ENCODE assay signal across 16 cellular contexts in the genomic region with DNA sequence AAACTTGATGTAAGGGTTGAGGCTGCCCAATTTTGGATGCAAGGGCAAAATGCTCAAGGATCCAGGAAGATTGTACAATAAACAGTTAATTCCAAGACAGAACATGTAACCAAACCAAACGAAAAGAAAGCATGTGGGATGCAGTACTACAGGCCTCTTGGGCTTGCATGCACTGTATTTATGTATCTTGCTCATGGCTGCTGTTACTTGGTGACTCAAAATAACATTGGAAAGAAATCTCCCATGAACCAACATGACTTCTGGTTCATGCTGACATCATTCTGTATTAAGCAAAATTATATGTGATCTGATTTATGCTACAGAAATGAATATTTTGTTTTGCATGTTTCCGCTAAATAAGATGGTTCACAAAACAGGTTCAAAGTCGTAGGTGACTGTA.
DNase-seq lines count a peak whose midpoint lies in the region; ATAC-seq, FAIRE-seq and TF ChIP-seq lines count a peak whose summit lies in the region.
"Had no signal": no experiment of that assay in that cellular context is flagged by ENCODE, and none has a peak within 500 bp of the region (broad histone marks: within the 10 kb centered on the region; RNA-seq: fewer than 3 reads in every experiment).

No MANE protein-coding gene starts in this region.

- no peak overlapping the region for H4K5ac ChIP-seq in IMR-90 (ENCODE audit: low read depth, low read length)

- no peak for FAIRE-seq in RCC 7860 (lab: Jason Lieb, UNC)
- FAIRE-seq: A549 had no signal

- no peak overlapping the region for H3K27ac Mint-ChIP-seq in T-cell
- H3K27ac Mint-ChIP-seq in activated T-helper 1 cell treated with anti-CD3 and anti-CD28 coated beads, Interleukin-12 subunit alpha, Interleukin-12 subunit beta, Interleukin-2, Interleukin-4 antibody, amounts not matched to agents 30 ng/mL and 10 ng/mL and 1 ng/mL, durations not matched to agents 14 hours and 24 hours and 36 hours, result no peak overlapping the region
- H3K27ac Mint-ChIP-seq: CD14-positive monocyte; CD8-positive, alpha-beta T cell; H9 had no signal

- no peak overlapping the region for H3K18ac ChIP-seq in IMR-90 (ENCODE audit: low read depth, low read length)

- H3K79me1 ChIP-seq in IMR-90 (ENCODE audit: low read depth in 1 of 2, low read length in 2 of 2), result no peaks in the 10 kb centered on the region

- no peak overlapping the region for H3K23ac ChIP-seq in IMR-90 (ENCODE audit: low read depth, low read length)

- H2BK5ac ChIP-seq in IMR-90 (ENCODE audit: low read depth, low read length, poor library complexity, severe bottlenecking), result no peak overlapping the region

- H3K4me3 Mint-ChIP-seq in T-cell, result no peak overlapping the region
- H3K4me3 Mint-ChIP-seq in activated T-helper 1 cell treated with anti-CD3 and anti-CD28 coated beads, Interleukin-12 subunit alpha, Interleukin-12 subunit beta, Interleukin-2, Interleukin-4 antibody, amounts not matched to agents 30 ng/mL and 10 ng/mL and 1 ng/mL, durations not matched to agents 14 hours and 24 hours and 36 hours, result no peak overlapping the region
- H3K4me3 Mint-ChIP-seq: CD14-positive monocyte; CD8-positive, alpha-beta T cell; H9; IgD-negative memory B cell had no signal

- H3K27ac ChIP-seq in IMR-90 (ENCODE audit: insufficient read depth, low read length), result no peak overlapping the region
- H3K27ac ChIP-seq: A549 had no signal

- H3K36me3 Mint-ChIP-seq in T-cell, result no peaks in the 10 kb centered on the region
- H3K36me3 Mint-ChIP-seq in activated T-helper 1 cell treated with anti-CD3 and anti-CD28 coated beads, Interleukin-12 subunit alpha, Interleukin-12 subunit beta, Interleukin-2, Interleukin-4 antibody, amounts not matched to agents 30 ng/mL and 10 ng/mL and 1 ng/mL, durations not matched to agents 14 hours and 24 hours and 36 hours (ENCODE audit: low read depth), result no peaks in the 10 kb centered on the region
- H3K36me3 Mint-ChIP-seq: CD8-positive, alpha-beta T cell had no signal

- H3K9me1 ChIP-seq in IMR-90 (ENCODE audit: insufficient read depth, low read length), result no peaks in the 10 kb centered on the region

- no peaks in the 10 kb centered on the region for H3K4me1 Mint-ChIP-seq in T-cell
- H3K4me1 Mint-ChIP-seq in activated T-helper 1 cell treated with anti-CD3 and anti-CD28 coated beads, Interleukin-12 subunit alpha, Interleukin-12 subunit beta, Interleukin-2, Interleukin-4 antibody, amounts not matched to agents 30 ng/mL and 10 ng/mL and 1 ng/mL, durations not matched to agents 14 hours and 24 hours and 36 hours (ENCODE audit: low read depth), result no peaks in the 10 kb centered on the region

- no CpG with 5 or more reads among the region's 3 CpGs for WGBS in IMR-90 (ENCODE audit: extremely low coverage in 2 of 2, insufficient read length in 1 of 2), 2 experiments

- H3K14ac ChIP-seq in IMR-90 (replicated peaks; ENCODE audit: low read depth, low read length), result no peak overlapping the region

- TF ChIP-seq CTCF in IMR-90 (conservative IDR thresholded peaks at IDR 0.05; ENCODE audit: low read depth, low read length) (no peak), choroid plexus epithelial cell (conservative IDR thresholded peaks at IDR 0.05; ENCODE audit: low read depth, low read length) (no peak)

- POLR2A ChIA-PET in IMR-90 (lab: Charles Lee; ENCODE audit: unreplicated experiment) (no interaction called here), T-cell (lab: Charles Lee) (no interaction called here)

- no peaks in the 10 kb centered on the region for H4K20me1 ChIP-seq in IMR-90 (ENCODE audit: insufficient read depth, low read length)

- dilution Hi-C loops in IMR-90 (cut with HindIII; ENCODE audit: low sequenced_read_pairs, unreplicated experiment), result no loop called here

- TF ChIP-seq POLR2A in IMR-90 (IDR thresholded peaks at IDR 0.05; ENCODE audit: low read depth, low read length), result no peak

- intact Hi-C loops in IMR-90 (cut with micrococcal nuclease), result no loop called here
- intact Hi-C loops in activated T-helper 1 cell treated with anti-CD3 and anti-CD28 coated beads, Interleukin-12 subunit alpha, Interleukin-12 subunit beta, Interleukin-2, Interleukin-4 antibody, amounts not matched to agents 30 ng/mL and 10 ng/mL and 1 ng/mL, durations not matched to agents 14 hours and 24 hours and 36 hours (cut with micrococcal nuclease), result no loop called here

- no peaks in the 10 kb centered on the region for H3K4me1 ChIP-seq in IMR-90 (ENCODE audit: control insufficient read depth, insufficient read depth, low read length)
- H3K4me1 ChIP-seq: A549 had no signal

- H3K4ac ChIP-seq in IMR-90 (ENCODE audit: low read depth, low read length), result no peak overlapping the region

- H3K9ac ChIP-seq in IMR-90 (ENCODE audit: low read depth, low read length), result no peak overlapping the region

- no peak overlapping the region for H2AK5ac ChIP-seq in IMR-90 (ENCODE audit: low read depth, low read length)

- TF ChIP-seq RAD21 in IMR-90 (IDR thresholded peaks at IDR 0.05; ENCODE audit: low read length), result no peak

- H2BK15ac ChIP-seq in IMR-90 (ENCODE audit: low read depth, low read length), result no peak overlapping the region

- H3K36me3 ChIP-seq in IMR-90 (ENCODE audit: control insufficient read depth, insufficient read depth, low read length), result no peaks in the 10 kb centered on the region

- peak; percentile 71 for DNase-seq in IMR-90
- DNase-seq in choroid plexus epithelial cell (ENCODE audit: low read depth), result peak; percentile 11
- peak; percentile 17 for DNase-seq in hepatic stellate cell (ENCODE audit: low spot score)
- DNase-seq in T-cell, result no peak
- DNase-seq in activated T-helper 1 cell treated with anti-CD3 and anti-CD28 coated beads, Interleukin-12 subunit alpha, Interleukin-12 subunit beta, Interleukin-2, Interleukin-4 antibody, amounts not matched to agents 30 ng/mL and 10 ng/mL and 1 ng/mL, durations not matched to agents 14 hours and 24 hours and 36 hours (ENCODE audit: low spot score), result no peak
- DNase-seq in RCC 7860 (ENCODE audit: low spot score), result no peak
- DNase-seq: CD8-positive, alpha-beta T cell; COR-L47; DND-41; GF-D8; GOT3; H9 had no signal

- no peaks in the 10 kb centered on the region for H3K27me3 ChIP-seq in IMR-90 (ENCODE audit: control insufficient read depth, insufficient read depth, low read length)

- peaks cover 2 to 4% of the 10 kb centered on the region in 2 donors for H3K27me3 Mint-ChIP-seq in T-cell
- H3K27me3 Mint-ChIP-seq in activated T-helper 1 cell treated with anti-CD3 and anti-CD28 coated beads, Interleukin-12 subunit alpha, Interleukin-12 subunit beta, Interleukin-2, Interleukin-4 antibody, amounts not matched to agents 30 ng/mL and 10 ng/mL and 1 ng/mL, durations not matched to agents 14 hours and 24 hours and 36 hours (ENCODE audit: insufficient read depth), result peaks cover 4% of the 10 kb centered on the region
- H3K27me3 Mint-ChIP-seq: IgD-negative memory B cell had no signal

- peak; percentile 77 for ATAC-seq in IMR-90 (ENCODE audit: low read depth)
- ATAC-seq in GM19351 (IDR thresholded peaks at IDR 0.05; ENCODE audit: unreplicated experiment), result no peak
- no peak for ATAC-seq in T-cell (replicated peaks in 1 of 4)
- ATAC-seq: A549; CD8-positive, alpha-beta T cell had no signal

- no peak overlapping the region for H2AFZ ChIP-seq in IMR-90 (replicated peaks; ENCODE audit: low read length, poor library complexity)

- H3K4me2 ChIP-seq in IMR-90 (ENCODE audit: low read depth, low read length), result no peak overlapping the region
- H3K4me2 ChIP-seq: A549 had no signal

- H3K9me3 ChIP-seq in IMR-90 (ENCODE audit: control insufficient read depth, insufficient read depth, low read length), result no peaks in the 10 kb centered on the region
- H3K9me3 ChIP-seq: A549 had no signal

- H3K9me3 Mint-ChIP-seq in T-cell, result peaks cover 0 to 3% (median 0%) of the 10 kb centered on the region in 3 donors
- no peaks in the 10 kb centered on the region for H3K9me3 Mint-ChIP-seq in activated T-helper 1 cell treated with anti-CD3 and anti-CD28 coated beads, Interleukin-12 subunit alpha, Interleukin-12 subunit beta, Interleukin-2, Interleukin-4 antibody, amounts not matched to agents 30 ng/mL and 10 ng/mL and 1 ng/mL, durations not matched to agents 14 hours and 24 hours and 36 hours
- H3K9me3 Mint-ChIP-seq: CD8-positive, alpha-beta T cell; H9 had no signal

- no peak overlapping the region for H4K91ac ChIP-seq in IMR-90 (ENCODE audit: insufficient read depth, low read depth, low read length)

- in situ Hi-C loops in IMR-90 (cut with MboI; ENCODE audit: low sequenced_read_pairs), result no loop called here

- H3K4me3 ChIP-seq in IMR-90 (ENCODE audit: insufficient read depth, low read depth, low read length) (no peak overlapping the region), choroid plexus epithelial cell (ENCODE audit: low read depth, low read length) (no peak overlapping the region)
- H3K4me3 ChIP-seq: A549 had no signal

- CTCF ChIA-PET in IMR-90 (lab: Yijun Ruan, JAX), result no interaction called here
- CTCF ChIA-PET in T-cell (lab: Charles Lee), result no interaction called here

- H2BK20ac ChIP-seq in IMR-90 (ENCODE audit: low read depth, low read length), result no peak overlapping the region

- no peak overlapping the region for H2BK120ac ChIP-seq in IMR-90 (ENCODE audit: low read depth, low read length)

- no peak overlapping the region for H2AK9ac ChIP-seq in IMR-90 (replicated peaks; ENCODE audit: low read depth, low read length, poor library complexity)

- H3K56ac ChIP-seq in IMR-90 (ENCODE audit: extremely low read depth, insufficient read depth, low read length), result no peak overlapping the region

- no peak overlapping the region for H4K8ac ChIP-seq in IMR-90 (ENCODE audit: low read depth in 2 of 2, low read length in 2 of 2)

- no TSS peak for BruUV-seq in IMR-90 (replicated peaks; lab: Mats Ljungman, UMichigan)

TF ChIP-seq in IMR-90, 13 proteins besides CTCF, POLR2A, EP300 and RAD21:
- no peak for TF ChIP-seq RFX5 (IDR thresholded peaks at IDR 0.05; ENCODE audit: low read depth, low read length)
- no peak for TF ChIP-seq CEBPB (IDR thresholded peaks at IDR 0.05; ENCODE audit: low read depth, low read length)
- TF ChIP-seq MXI1 (IDR thresholded peaks at IDR 0.05; ENCODE audit: borderline replicate concordance, low read depth, low read length), result 0 out of 2 replicates have a peak, but pooled peaks have one; percentile 14

Comparison
In these comparisons a context has a peak if more than half of its experiments do, and no peak if none do; other contexts are left out.
1. DNase-seq: peak in IMR-90 (single experiment), choroid plexus epithelial cell (single experiment) and hepatic stellate cell (single experiment); none in T-cell (0 of 34), activated T-helper 1 cell treated with anti-CD3 and anti-CD28 coated beads, Interleukin-12 subunit alpha, Interleukin-12 subunit beta, Interleukin-2, Interleukin-4 antibody, amounts not matched to agents 30 ng/mL and 10 ng/mL and 1 ng/mL, durations not matched to agents 14 hours and 24 hours and 36 hours (single experiment) and RCC 7860 (single experiment).